In the genomic region with DNA sequence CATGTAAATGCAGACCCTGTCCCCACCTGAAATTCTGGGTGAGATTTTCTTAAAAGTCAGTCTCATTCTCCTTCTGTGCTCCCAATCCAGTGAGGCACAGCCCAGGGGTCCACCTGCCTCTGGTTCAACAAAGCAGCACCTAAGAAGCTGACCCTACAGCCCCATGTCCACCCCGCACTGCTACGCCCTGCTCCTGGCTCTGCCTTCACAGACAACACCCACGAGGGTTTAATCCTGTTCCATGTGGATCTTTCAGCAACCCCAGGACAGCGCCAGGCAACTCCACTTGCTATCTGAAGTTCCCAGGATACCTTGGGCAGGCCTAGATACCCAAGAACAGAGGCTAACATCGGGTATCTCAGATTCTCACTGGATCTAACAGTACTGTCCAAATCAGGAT, we compare ENCODE assay signal across 1 cellular context.
TF ChIP-seq lines count a peak whose summit lies in the region.

No MANE protein-coding gene starts in this region.

TF ChIP-seq in endothelial cell of umbilical vein, 7 proteins besides CTCF, POLR2A, EP300 and RAD21:
- TF ChIP-seq, protein P1, sequence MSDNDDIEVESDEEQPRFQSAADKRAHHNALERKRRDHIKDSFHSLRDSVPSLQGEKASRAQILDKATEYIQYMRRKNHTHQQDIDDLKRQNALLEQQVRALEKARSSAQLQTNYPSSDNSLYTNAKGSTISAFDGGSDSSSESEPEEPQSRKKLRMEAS (IDR thresholded peaks at IDR 0.05; ENCODE audit: insufficient read depth, insufficient read length), result no peak
- TF ChIP-seq EZH2 (IDR thresholded peaks at IDR 0.05; ENCODE audit: borderline replicate concordance, low read depth, low read length, severe bottlenecking) (no peak), JUN (IDR thresholded peaks at IDR 0.05; ENCODE audit: borderline replicate concordance, insufficient read depth, insufficient read length, low read depth) (no peak), MYC (IDR thresholded peaks at IDR 0.05; ENCODE audit: low read depth, low read length) (no peak)
